ENCODE assay signal across 33 cellular contexts in genomic region chr3:126205717-126206655, GRCh38. TPM values are rescaled to one million over a fixed set of nuclear protein-coding genes. Genes with fewer than 3 reads are reported as not detected.
DNase-seq lines count a peak whose midpoint lies in the region; TF ChIP-seq lines count a peak whose summit lies in the region.
"Had no signal": no experiment of that assay in that cellular context is flagged by ENCODE, and none has a peak within 500 bp of the region (broad histone marks: within the 10 kb centered on the region; RNA-seq: fewer than 3 reads in every experiment).

No MANE protein-coding gene starts in this region.

- no peak for TF ChIP-seq POLR2A in NB4 (IDR thresholded peaks at IDR 0.05; ENCODE audit: extremely low read depth, insufficient read length)

- H3K4me3 ChIP-seq in NB4 (ENCODE audit: low read depth, low read length) (no peak overlapping the region), hepatocyte (no peak overlapping the region), tibial artery (no peak overlapping the region)
- H3K4me3 ChIP-seq: dorsolateral prefrontal cortex, MG63, prostate gland, skin epidermis, thyroid gland had no signal

- DNase-seq in NB4 (ENCODE audit: low read depth) (peak; percentile 26), fibroblast of gingiva (ENCODE audit: low read depth) (peak; percentile 80), hepatocyte (ENCODE audit: low spot score) (no peak), tibial artery (peak in 1 of 2 donors; percentile 59), RPMI8226 (no peak), cerebellum (ENCODE audit: low spot score) (no peak), NCI-H1092 treated with DMSO at 0.1 percent for 48 hours (lab: John Stamatoyannopoulos, UW) (no peak)
- DNase-seq: activated CD4-positive, alpha-beta memory T cell treated with anti-CD3 and anti-CD28 coated beads, Interleukin-2, amount 10 ng/mL, durations not matched to agents 7 days and 5 days; activated CD4-positive, alpha-beta T cell treated with anti-CD3 and anti-CD28 coated beads for 1 hour; anterior cingulate cortex; Caco-2; central memory CD4-positive, alpha-beta T cell; DMS79; dorsolateral prefrontal cortex; foreskin keratinocyte; hippocampal formation; immature natural killer cell; KBM-7; left colon; mesendoderm; MG63; NCI-H1417 treated with DMSO at 0.1 percent for 48 hours; NCI-H2081; NCI-H774; T-helper 2 cell; thyroid gland had no signal

- no peaks in the 10 kb centered on the region for H4K20me1 ChIP-seq in hepatocyte (ENCODE audit: insufficient read depth, poor library complexity, severe bottlenecking)

- 67% methylated on average over 3 of the region's 3 CpGs for WGBS in hepatocyte (ENCODE audit: low lambda C conversion rate, missing lambda C conversion rate)

- H3K27ac ChIP-seq in hepatocyte (peak overlapping the region; percentile 21), tibial artery (peak overlapping the region; percentile 74 to 80)
- H3K27ac ChIP-seq: C4-2B, dorsolateral prefrontal cortex, foreskin keratinocyte, neutrophil, prostate gland, skin epidermis had no signal

- H3K27me3 ChIP-seq in hepatocyte (no peaks in the 10 kb centered on the region), tibial artery (no peaks in the 10 kb centered on the region)
- H3K27me3 ChIP-seq: dorsolateral prefrontal cortex, foreskin keratinocyte, MG63, thyroid gland had no signal

- H3K4me1 ChIP-seq in hepatocyte (ENCODE audit: insufficient read depth) = no peaks in the 10 kb centered on the region
- H3K4me1 ChIP-seq in tibial artery = peaks cover 0 to 49% (median 42%) of the 10 kb centered on the region in 4 donors
- H3K4me1 ChIP-seq: Caco-2, prostate gland had no signal

- H3K4me2 ChIP-seq in hepatocyte = no peak overlapping the region

- no peaks in the 10 kb centered on the region for H3K36me3 ChIP-seq in hepatocyte (replicated peaks; ENCODE audit: insufficient read depth, low read depth)
- no peaks in the 10 kb centered on the region for H3K36me3 ChIP-seq in tibial artery
- H3K36me3 ChIP-seq: MG63, neutrophil, prostate gland, thyroid gland had no signal

- H2AFZ ChIP-seq in hepatocyte = no peak overlapping the region

- intact Hi-C loops in tibial artery (cut with DNase I; ENCODE audit: low total_unique reads) = loop anchor here (10.0 kb wide), 1 partner anchor 269 kb away; the partner anchor contains the start of gene ZXDC

- H3K79me2 ChIP-seq in hepatocyte = no peaks in the 10 kb centered on the region

- no peaks in the 10 kb centered on the region for H3K9me2 ChIP-seq in hepatocyte (replicated peaks; ENCODE audit: insufficient read depth)

- H3K9me3 ChIP-seq in hepatocyte (ENCODE audit: low read depth) = no peaks in the 10 kb centered on the region
- no peaks in the 10 kb centered on the region for H3K9me3 ChIP-seq in tibial artery
- H3K9me3 ChIP-seq: Caco-2, neutrophil, prostate gland, thyroid gland had no signal

- no peak for TF ChIP-seq CTCF in NB4 (IDR thresholded peaks at IDR 0.05; ENCODE audit: low read depth, low read length)
- TF ChIP-seq CTCF in hepatocyte (IDR thresholded peaks at IDR 0.05; ENCODE audit: poor library complexity) = no peak
- TF ChIP-seq CTCF in tibial artery (IDR thresholded peaks at IDR 0.05) = no peak

RNA-seq across cellular contexts. Expression of gene ALDH1L1, which starts 25.6 kb away (rescaled TPM):
- total RNA-seq in hepatocyte (15.9 and 25.0 TPM in 2 replicates), cerebellum (4.7 TPM)
- polyA plus RNA-seq in hepatocyte = 15.5 and 22.6 TPM in 2 replicates
- total RNA-seq: activated CD4-positive, alpha-beta memory T cell treated with anti-CD3 and anti-CD28 coated beads, Interleukin-2, amount 10 ng/mL, durations not matched to agents 7 days and 5 days; activated T-helper 2 cell treated with anti-CD3 and anti-CD28 coated beads, Interferon-gamma antibody, Interleukin-2, Interleukin-4, amounts not matched to agents 10 μg/mL and 5 μg/mL and 100 μg/mL, durations not matched to agents 14 hours and 24 hours and 36 hours; endothelial cell of umbilical vein; myocyte had no signal
- polyA plus RNA-seq: endothelial cell of umbilical vein, immature natural killer cell had no signal

Comparison
In these comparisons a context has a peak if more than half of its experiments do, and no peak if none do; other contexts are left out.
1. DNase-seq: peak in NB4 (single experiment) and fibroblast of gingiva (single experiment); none in hepatocyte (single experiment), RPMI8226 (single experiment), cerebellum (single experiment) and NCI-H1092 treated with DMSO at 0.1 percent for 48 hours (single experiment).